Comparison of ENCODE assay signal across 1 cellular context in the genomic region with DNA sequence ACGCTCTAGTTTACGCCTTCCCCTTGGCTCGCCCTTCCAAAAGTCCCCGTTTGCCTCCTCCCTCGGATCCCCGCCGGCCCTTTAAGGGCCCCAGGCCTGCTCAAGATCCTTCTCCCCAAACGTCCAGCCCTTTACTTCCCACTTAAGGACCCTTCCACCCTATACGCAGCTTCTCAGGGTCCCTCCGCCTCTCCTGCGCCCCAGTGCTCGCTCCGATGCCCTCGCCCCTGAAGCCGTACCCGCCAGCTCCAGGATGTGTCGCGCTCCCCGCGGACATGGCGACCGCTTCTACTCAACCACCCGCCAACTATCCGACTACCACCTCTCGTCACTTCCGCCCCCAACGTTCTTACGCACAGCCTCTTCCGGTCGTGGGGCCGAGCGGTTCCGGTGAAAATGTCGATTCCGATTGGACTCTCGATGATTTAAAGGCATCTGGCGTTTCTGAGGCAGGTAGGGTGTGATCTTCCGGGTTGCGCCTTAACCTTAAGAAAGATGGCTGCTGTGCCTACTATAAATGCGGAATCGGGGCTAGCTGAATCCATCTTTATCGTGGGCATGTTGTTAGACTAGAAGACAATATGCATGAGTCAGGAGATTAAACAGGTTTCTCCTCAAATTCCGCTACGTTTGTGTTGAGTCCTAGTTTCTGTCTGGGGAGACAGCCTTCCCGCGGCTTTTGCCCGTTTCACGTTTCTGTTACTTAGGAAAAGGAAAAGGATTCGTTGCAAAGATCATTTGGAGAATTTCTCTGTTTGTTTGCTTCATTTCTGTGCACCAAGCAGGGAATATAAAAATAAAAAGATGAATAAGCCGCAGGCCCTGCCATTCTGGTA.
TF ChIP-seq lines count a peak whose summit lies in the region.

KHDC4 (minus strand) TSS at position 317 of the 836 bp plus-strand sequence; CDS start at position 277, 40 bp downstream.

TF ChIP-seq in WTC11, 78 proteins besides CTCF, POLR2A, EP300 and RAD21 (continued from another document and continues in another):
- TF ChIP-seq ATF1 (CRISPR knock-in tag; IDR thresholded peaks at IDR 0.05) (no peak), E2F4 (CRISPR knock-in tag; IDR thresholded peaks at IDR 0.05; ENCODE audit: borderline replicate concordance, low read depth) (no peak), RORB (CRISPR knock-in tag; IDR thresholded peaks at IDR 0.05) (no peak), ZSCAN18 (CRISPR knock-in tag; IDR thresholded peaks at IDR 0.05) (no peak), NFYB (CRISPR knock-in tag; conservative IDR thresholded peaks at IDR 0.05; ENCODE audit: low read depth) (peak; percentile 50; the same call in 1 of the 2 replicates), PRRX2 (CRISPR knock-in tag; IDR thresholded peaks at IDR 0.05) (no peak), ZNF232 (CRISPR knock-in tag; IDR thresholded peaks at IDR 0.05) (no peak; the same call in 1 of the 2 replicates), ZNF263 (CRISPR knock-in tag; IDR thresholded peaks at IDR 0.05; ENCODE audit: low read depth) (no peak), TP53 (CRISPR knock-in tag; IDR thresholded peaks at IDR 0.05) (no peak), ZNF423 (CRISPR knock-in tag; IDR thresholded peaks at IDR 0.05) (no peak), CBFB (CRISPR knock-in tag; IDR thresholded peaks at IDR 0.05; ENCODE audit: low read depth) (no peak), NFATC4 (CRISPR knock-in tag; IDR thresholded peaks at IDR 0.05) (no peak), CDX4 (CRISPR knock-in tag; IDR thresholded peaks at IDR 0.05; ENCODE audit: borderline replicate concordance) (no peak), USF1 (CRISPR knock-in tag; IDR thresholded peaks at IDR 0.05) (no peak), ZNF416 (CRISPR knock-in tag; IDR thresholded peaks at IDR 0.05) (no peak), MLX (CRISPR knock-in tag; IDR thresholded peaks at IDR 0.05) (no peak), E2F1 (CRISPR knock-in tag; IDR thresholded peaks at IDR 0.05) (0 out of 2 replicates have a peak, but pooled peaks have one; percentile 21), FOXP4 (CRISPR knock-in tag; IDR thresholded peaks at IDR 0.05) (no peak), FOXP1 (CRISPR knock-in tag; IDR thresholded peaks at IDR 0.05; ENCODE audit: borderline replicate concordance) (peak; percentile 70; the same call in 1 of the 2 replicates), STAT6 (CRISPR knock-in tag; conservative IDR thresholded peaks at IDR 0.05; ENCODE audit: low read depth) (no peak), FOXK1 (CRISPR knock-in tag; IDR thresholded peaks at IDR 0.05) (peak; percentile 82), ZNF425 (CRISPR knock-in tag; conservative IDR thresholded peaks at IDR 0.05) (no peak), ZNF512 (CRISPR knock-in tag; IDR thresholded peaks at IDR 0.05; ENCODE audit: borderline replicate concordance) (no peak), IRF2 (CRISPR knock-in tag; IDR thresholded peaks at IDR 0.05; ENCODE audit: borderline replicate concordance, low read depth) (no peak), GABPB1 (CRISPR knock-in tag; IDR thresholded peaks at IDR 0.05) (peak; percentile 90), KAT7 (CRISPR knock-in tag; IDR thresholded peaks at IDR 0.05; ENCODE audit: borderline replicate concordance) (peak; percentile 20; the same call in 1 of the 2 replicates), ESRRA (CRISPR knock-in tag; IDR thresholded peaks at IDR 0.05; ENCODE audit: borderline replicate concordance) (no peak; the same call in 1 of the 2 replicates), RELA (CRISPR knock-in tag; IDR thresholded peaks at IDR 0.05; ENCODE audit: borderline replicate concordance) (no peak), ZMAT4 (CRISPR knock-in tag; IDR thresholded peaks at IDR 0.05) (no peak)
- TF ChIP-seq, protein P1, sequence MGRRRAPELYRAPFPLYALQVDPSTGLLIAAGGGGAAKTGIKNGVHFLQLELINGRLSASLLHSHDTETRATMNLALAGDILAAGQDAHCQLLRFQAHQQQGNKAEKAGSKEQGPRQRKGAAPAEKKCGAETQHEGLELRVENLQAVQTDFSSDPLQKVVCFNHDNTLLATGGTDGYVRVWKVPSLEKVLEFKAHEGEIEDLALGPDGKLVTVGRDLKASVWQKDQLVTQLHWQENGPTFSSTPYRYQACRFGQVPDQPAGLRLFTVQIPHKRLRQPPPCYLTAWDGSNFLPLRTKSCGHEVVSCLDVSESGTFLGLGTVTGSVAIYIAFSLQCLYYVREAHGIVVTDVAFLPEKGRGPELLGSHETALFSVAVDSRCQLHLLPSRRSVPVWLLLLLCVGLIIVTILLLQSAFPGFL (CRISPR knock-in tag; IDR thresholded peaks at IDR 0.05; ENCODE audit: borderline replicate concordance) = no peak
